Comparison of ENCODE assay signal across 8 cellular contexts in the genomic region with DNA sequence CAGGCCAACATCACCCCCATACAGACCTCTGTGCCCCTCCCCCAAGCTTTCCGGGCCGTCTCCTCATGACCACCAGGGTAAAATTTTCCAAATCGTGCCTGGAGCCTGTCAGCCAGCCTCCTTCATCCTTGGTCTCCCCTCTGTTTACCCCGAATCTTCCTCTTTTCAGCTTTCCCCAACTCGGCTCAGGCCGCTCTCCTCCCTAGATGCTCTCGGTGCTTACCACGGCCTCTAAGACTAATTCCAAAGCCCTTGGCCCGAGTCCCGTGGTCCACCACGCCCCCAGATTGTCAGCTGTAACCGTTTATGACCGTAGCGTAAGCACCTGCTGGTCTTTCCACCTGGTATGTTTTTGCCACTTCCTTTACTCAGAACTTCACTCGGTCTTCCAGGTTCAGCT. TPM values are rescaled to one million over a fixed set of nuclear protein-coding genes. Genes with fewer than 3 reads are reported as not detected.
DNase-seq lines count a peak whose midpoint lies in the region; TF ChIP-seq lines count a peak whose summit lies in the region.

No MANE protein-coding gene starts in this region.

- H3K27ac Mint-ChIP-seq in activated CD4-positive, alpha-beta T cell treated with anti-CD3 and anti-CD28 coated beads, Interleukin-2, amount 10 ng/mL, durations not matched to agents 24 days and 14 days: no peak overlapping the region
- H3K27ac Mint-ChIP-seq in progenitor cell of endocrine pancreas: no peak overlapping the region

- H3K27me3 ChIP-seq in colonic mucosa: peaks cover 27% of the 10 kb centered on the region

- no peak for TF ChIP-seq CTCF in colonic mucosa (IDR thresholded peaks at IDR 0.05)
- TF ChIP-seq CTCF in progenitor cell of endocrine pancreas (IDR thresholded peaks at IDR 0.05; ENCODE audit: unreplicated experiment): no peak

- no peaks in the 10 kb centered on the region for H3K9me3 Mint-ChIP-seq in activated CD4-positive, alpha-beta T cell treated with anti-CD3 and anti-CD28 coated beads, Interleukin-2, amount 10 ng/mL, durations not matched to agents 24 days and 14 days
- no peaks in the 10 kb centered on the region for H3K9me3 Mint-ChIP-seq in progenitor cell of endocrine pancreas (ENCODE audit: low read depth)

- DNase-seq in activated CD4-positive, alpha-beta T cell treated with anti-CD3 and anti-CD28 coated beads, Interleukin-2, amount 10 ng/mL, durations not matched to agents 24 days and 14 days: no peak
- DNase-seq in activated CD4-positive, alpha-beta T cell treated with anti-CD3 and anti-CD28 coated beads for 4 hours: no peak
- DNase-seq in NAMALWA (ENCODE audit: low spot score) (peak; percentile 38), colonic mucosa (peak; percentile 69), progenitor cell of endocrine pancreas (ENCODE audit: low spot score, unreplicated experiment) (no peak), middle frontal gyrus (ENCODE audit: extremely low spot score, low spot score) (no peak), GDM1 (lab: John Stamatoyannopoulos, UW) (no peak), GM19240 (ENCODE audit: insufficient read length, low spot score) (no peak)

- H3K4me3 ChIP-seq in colonic mucosa: no peak overlapping the region

- no peaks in the 10 kb centered on the region for H3K36me3 ChIP-seq in colonic mucosa

- intact Hi-C loops in activated CD4-positive, alpha-beta T cell treated with anti-CD3 and anti-CD28 coated beads, Interleukin-2, amount 10 ng/mL, durations not matched to agents 24 days and 14 days (cut with micrococcal nuclease): loop anchor here (5.0 kb wide), 1 partner anchor 1978 kb away; the partner anchor contains the start of gene PIK3IP1
- intact Hi-C loops in colonic mucosa (cut with DNase I): no loop called here

- H3K4me1 Mint-ChIP-seq in activated CD4-positive, alpha-beta T cell treated with anti-CD3 and anti-CD28 coated beads, Interleukin-2, amount 10 ng/mL, durations not matched to agents 24 days and 14 days: peaks cover 14% of the 10 kb centered on the region
- peaks cover 2% of the 10 kb centered on the region for H3K4me1 Mint-ChIP-seq in progenitor cell of endocrine pancreas (ENCODE audit: low read depth)

- H3K27ac ChIP-seq in colonic mucosa: no peak overlapping the region

- no peaks in the 10 kb centered on the region for H3K9me3 ChIP-seq in colonic mucosa

- peak overlapping the region in 1 of 2 donors; percentile 40 for H3K9ac ChIP-seq in colonic mucosa (ENCODE audit: low read depth in 2 of 2, low read length in 2 of 2)

- peak overlapping the region; percentile 57 for H3K4me3 Mint-ChIP-seq in activated CD4-positive, alpha-beta T cell treated with anti-CD3 and anti-CD28 coated beads, Interleukin-2, amount 10 ng/mL, durations not matched to agents 24 days and 14 days
- peak overlapping the region; percentile 44 for H3K4me3 Mint-ChIP-seq in progenitor cell of endocrine pancreas (ENCODE audit: low read depth)

- no peaks in the 10 kb centered on the region for H3K36me3 Mint-ChIP-seq in activated CD4-positive, alpha-beta T cell treated with anti-CD3 and anti-CD28 coated beads, Interleukin-2, amount 10 ng/mL, durations not matched to agents 24 days and 14 days (ENCODE audit: low read depth)
- H3K36me3 Mint-ChIP-seq in progenitor cell of endocrine pancreas (ENCODE audit: insufficient read depth): no peaks in the 10 kb centered on the region

- peaks cover 40% of the 10 kb centered on the region for H3K4me1 ChIP-seq in colonic mucosa

- peaks cover 44% of the 10 kb centered on the region for H3K27me3 Mint-ChIP-seq in activated CD4-positive, alpha-beta T cell treated with anti-CD3 and anti-CD28 coated beads, Interleukin-2, amount 10 ng/mL, durations not matched to agents 24 days and 14 days
- H3K27me3 Mint-ChIP-seq in progenitor cell of endocrine pancreas: peaks cover 45% of the 10 kb centered on the region

RNA-seq across cellular contexts. Expression of gene RASL10A, which starts 1.4 kb away (rescaled TPM):
- total RNA-seq in activated CD4-positive, alpha-beta T cell treated with anti-CD3 and anti-CD28 coated beads, Interleukin-2, amount 10 ng/mL, durations not matched to agents 24 days and 14 days: 0.30 and 0.64 TPM in 2 replicates
- total RNA-seq in colonic mucosa (1 to 10 TPM in 1 of 2 donors, under 1 TPM in 1; 0.42 to 1.3 TPM), progenitor cell of endocrine pancreas (0.31 and 1.2 TPM in 2 replicates)

RNA-seq across cellular contexts. Expression of gene GAS2L1, which starts 7.6 kb away (rescaled TPM):
- 1.5 and 2.6 TPM in 2 replicates for total RNA-seq in activated CD4-positive, alpha-beta T cell treated with anti-CD3 and anti-CD28 coated beads, Interleukin-2, amount 10 ng/mL, durations not matched to agents 24 days and 14 days
- total RNA-seq in colonic mucosa (10 to 100 TPM; 16.6 to 41.1 TPM), progenitor cell of endocrine pancreas (10.6 and 11.5 TPM in 2 replicates)

RNA-seq across cellular contexts. Expression of gene EWSR1, which starts 46.0 kb away (rescaled TPM):
- total RNA-seq in activated CD4-positive, alpha-beta T cell treated with anti-CD3 and anti-CD28 coated beads, Interleukin-2, amount 10 ng/mL, durations not matched to agents 24 days and 14 days: 445 and 446 TPM in 2 replicates
- total RNA-seq in colonic mucosa: 100 to 1,000 TPM; 145 to 236 TPM
- 442 and 443 TPM in 2 replicates for total RNA-seq in progenitor cell of endocrine pancreas

RNA-seq across cellular contexts. Expression of gene RHBDD3, which starts 46.3 kb away (rescaled TPM):
- 49.5 and 51.9 TPM in 2 replicates for total RNA-seq in activated CD4-positive, alpha-beta T cell treated with anti-CD3 and anti-CD28 coated beads, Interleukin-2, amount 10 ng/mL, durations not matched to agents 24 days and 14 days
- total RNA-seq in colonic mucosa (10 to 100 TPM; 15.4 to 32.0 TPM), progenitor cell of endocrine pancreas (65.1 and 66.4 TPM in 2 replicates)

Comparison
In these comparisons a context has a peak if more than half of its experiments do, and no peak if none do; other contexts are left out.
1. DNase-seq: peak in NAMALWA (single experiment) and colonic mucosa (single experiment); none in activated CD4-positive, alpha-beta T cell treated with anti-CD3 and anti-CD28 coated beads, Interleukin-2, amount 10 ng/mL, durations not matched to agents 24 days and 14 days (single experiment), activated CD4-positive, alpha-beta T cell treated with anti-CD3 and anti-CD28 coated beads for 4 hours (0 of 2), progenitor cell of endocrine pancreas (single experiment), middle frontal gyrus (single experiment), GDM1 (single experiment) and GM19240 (single experiment).